Comparison of ENCODE assay signal across 22 cellular contexts in the genomic region with DNA sequence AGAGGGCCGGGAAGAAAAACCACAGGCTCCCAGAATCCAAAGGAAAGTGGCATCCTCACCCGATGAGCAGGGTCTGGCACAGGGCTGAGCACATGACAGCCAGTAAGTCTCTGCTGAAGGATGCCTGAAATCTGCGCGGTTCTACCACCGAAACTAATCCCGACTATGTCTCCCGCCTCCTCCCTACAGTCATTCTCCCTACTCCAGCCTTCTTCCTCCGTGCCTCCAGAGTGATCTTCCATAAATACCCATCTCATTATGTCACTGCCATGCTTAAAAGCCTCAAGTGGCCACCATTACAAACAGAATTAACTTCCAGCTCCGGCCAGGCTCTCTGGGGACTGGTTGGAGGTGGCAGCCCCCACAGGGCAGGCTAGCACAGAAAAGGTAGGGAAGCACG.
"Had no signal": no experiment of that assay in that cellular context is flagged by ENCODE, and none has a peak within 500 bp of the region (broad histone marks: within the 10 kb centered on the region; RNA-seq: fewer than 3 reads in every experiment).

No MANE protein-coding gene starts in this region.

- H3K27ac Mint-ChIP-seq: immature natural killer cell, naive B cell, neural progenitor cell had no signal

- DNase-seq: activated CD4-positive, alpha-beta T cell treated with anti-CD3 and anti-CD28 coated beads for 1 hour; activated CD8-positive, alpha-beta memory T cell treated with anti-CD3 and anti-CD28 coated beads for 24 hours; activated CD8-positive, alpha-beta memory T cell treated with anti-CD3 and anti-CD28 coated beads, Interleukin-2, amount 50 U/mL, for 48 hours; activated effector memory CD4-positive, alpha-beta T cell treated with Interleukin-2 at 50 U/mL for 16 hours; activated naive CD4-positive, alpha-beta T cell treated with anti-CD3 and anti-CD28 coated beads, Interleukin-2, amount 50 U/mL, for 16 hours; activated T-cell treated with anti-CD3 and anti-CD28 coated beads, Interleukin-2, amount 50 U/mL, for 48 hours; adrenal gland; cerebellar nuclear complex; effector memory CD4-positive, alpha-beta T cell; esophagus squamous epithelium; immature natural killer cell; kidney glomerular epithelial cell; left ventricle myocardium inferior; mammary epithelial cell; naive B cell; stimulated activated naive CD8-positive, alpha-beta T cell treated with anti-CD3 and anti-CD28 coated beads, Interleukin-15, Interleukin-2, amounts not matched to agents 100 U/mL and 50 U/mL, for 24 hours; substantia nigra; WERI-Rb-1 had no signal

- H3K4me3 Mint-ChIP-seq: immature natural killer cell, naive B cell, neural progenitor cell had no signal

- H3K36me3 Mint-ChIP-seq: immature natural killer cell, naive B cell, neural progenitor cell had no signal

- H3K4me1 Mint-ChIP-seq: immature natural killer cell, naive B cell had no signal

- FAIRE-seq: astrocyte, bronchial epithelial cell, urothelium cell line had no signal

- H3K9me3 Mint-ChIP-seq: immature natural killer cell, neural progenitor cell had no signal

- ATAC-seq: stimulated activated naive CD8-positive, alpha-beta T cell treated with anti-CD3 and anti-CD28 coated beads, Interleukin-15, Interleukin-2, amounts not matched to agents 100 U/mL and 50 U/mL, for 24 hours had no signal
